In genomic region chr7:30179016-30179436, GRCh38 we compare ENCODE assay signal across 8 cellular contexts.
DNase-seq lines count a peak whose midpoint lies in the region; ATAC-seq and TF ChIP-seq lines count a peak whose summit lies in the region.

No MANE protein-coding gene starts in this region.

- intact Hi-C loops in dendritic cell treated with granulocyte-macrophage colony-stimulating factor and Interleukin-4, amounts not matched to agents 40 ng/mL and 50 ng/mL, for 4 days (cut with micrococcal nuclease), result loop anchor here (5.0 kb wide), 1 partner anchor 38 kb away; no protein-coding TSS in a partner anchor

- H3K9me3 Mint-ChIP-seq in dendritic cell treated with granulocyte-macrophage colony-stimulating factor and Interleukin-4, amounts not matched to agents 40 ng/mL and 50 ng/mL, for 4 days, result peaks cover 27% of the 10 kb centered on the region

- H3K27ac Mint-ChIP-seq in dendritic cell treated with granulocyte-macrophage colony-stimulating factor and Interleukin-4, amounts not matched to agents 40 ng/mL and 50 ng/mL, for 4 days, result peak overlapping the region; percentile 73

- POLR2A ChIA-PET in GM10248 (lab: Yijun Ruan, JAX), result no interaction called here

- H3K4me3 Mint-ChIP-seq in dendritic cell treated with granulocyte-macrophage colony-stimulating factor and Interleukin-4, amounts not matched to agents 40 ng/mL and 50 ng/mL, for 4 days, result no peak overlapping the region

- peaks cover 10% of the 10 kb centered on the region for H3K36me3 Mint-ChIP-seq in dendritic cell treated with granulocyte-macrophage colony-stimulating factor and Interleukin-4, amounts not matched to agents 40 ng/mL and 50 ng/mL, for 4 days (ENCODE audit: low read depth)

- H3K4me1 Mint-ChIP-seq in dendritic cell treated with granulocyte-macrophage colony-stimulating factor and Interleukin-4, amounts not matched to agents 40 ng/mL and 50 ng/mL, for 4 days (ENCODE audit: low read depth), result peaks cover 75% of the 10 kb centered on the region

- DNase-seq in GM10248 (ENCODE audit: extremely low spot score) (peak; percentile 45), NCI-H82 (lab: John Stamatoyannopoulos, UW) (no peak), DMS114 treated with DMSO at 0.1 percent for 48 hours (lab: John Stamatoyannopoulos, UW; ENCODE audit: unreplicated experiment) (no peak), iPS-NIHi7 (ENCODE audit: extremely low spot score) (no peak), NCI-H187 (lab: John Stamatoyannopoulos, UW) (no peak)

- no peaks in the 10 kb centered on the region for H3K27me3 Mint-ChIP-seq in dendritic cell treated with granulocyte-macrophage colony-stimulating factor and Interleukin-4, amounts not matched to agents 40 ng/mL and 50 ng/mL, for 4 days

- ATAC-seq in GM19467 (IDR thresholded peaks at IDR 0.05; ENCODE audit: unreplicated experiment) (peak; percentile 75), HG03196 (IDR thresholded peaks at IDR 0.05; ENCODE audit: unreplicated experiment) (peak; percentile 74)

- no peak for TF ChIP-seq CTCF in GM10248 (IDR thresholded peaks at IDR 0.05; ENCODE audit: control extremely low read depth, extremely low read depth, low read depth, missing control alignments)

- CTCF ChIA-PET in GM10248 (lab: Yijun Ruan, JAX), result interaction anchor here (1.0 to 3.4 kb wide), 8 partner anchors 9 to 387 kb away, joined by 3 to 9 read pairs (median 4); no protein-coding TSS in a partner anchor
